ENCODE assay signal across 8 cellular contexts in genomic region chr4:2412534-2412884, GRCh38. TPM values are rescaled to one million over a fixed set of nuclear protein-coding genes. Genes with fewer than 3 reads are reported as not detected.
DNase-seq lines count a peak whose midpoint lies in the region; ATAC-seq lines count a peak whose summit lies in the region.

No MANE protein-coding gene starts in this region.

- DNase-seq in NCI-H1417 (lab: John Stamatoyannopoulos, UW) (peak in 2 of 3 experiments; percentile 49 to 72), NCI-H1417 treated with DMSO at 0.1 percent for 48 hours (lab: John Stamatoyannopoulos, UW) (no peak), epidermal melanocyte (ENCODE audit: insufficient read length, low spot score) (peak; percentile 17), cortex of kidney (lab: John Stamatoyannopoulos, UW) (no peak), SK-N-DZ (ENCODE audit: low spot score) (no peak)
- DNase-seq in activated CD4-positive, CD25-positive, alpha-beta regulatory T cell treated with anti-CD3 and anti-CD28 coated beads, Interleukin-2, amount 50 U/mL, for 16 hours (ENCODE audit: low read depth, low spot score) = peak; percentile 36

- peak; percentile 25 for ATAC-seq in HG02981 (IDR thresholded peaks at IDR 0.05; ENCODE audit: unreplicated experiment)

- H3K27ac ChIP-seq in skin epidermis = peak overlapping the region in 20 of 21 experiments; percentile 30 to 93 (median 78)

- H3K4me3 ChIP-seq in skin epidermis = peak overlapping the region in 3 of 7 experiments; percentile 10 to 21 (median 15)

RNA-seq across cellular contexts. Expression of gene ZFYVE28, which starts 5.9 kb away (rescaled TPM):
- polyA plus RNA-seq in SK-N-DZ (2014; cell fraction: cytosol; rRNA removed) = 0.77 TPM in 1 of 2 replicates, not detected in the other
- polyA plus RNA-seq in SK-N-DZ (2014; cell fraction: nucleus; rRNA removed) = 0.91 TPM in 1 of 2 replicates, not detected in the other

RNA-seq across cellular contexts. Expression of gene CFAP99, which starts 6.2 kb away (rescaled TPM):
- not detected in 2 replicates for polyA plus RNA-seq in SK-N-DZ (2014; cell fraction: cytosol; rRNA removed)
- not detected in 2 replicates for polyA plus RNA-seq in SK-N-DZ (2014; cell fraction: nucleus; rRNA removed)

RNA-seq across cellular contexts. Expression of gene RNF4, which starts 56.4 kb away (rescaled TPM):
- polyA plus RNA-seq in SK-N-DZ (2014; cell fraction: cytosol; rRNA removed) = 40.6 and 63.2 TPM in 2 replicates
- 31.6 and 34.1 TPM in 2 replicates for polyA plus RNA-seq in SK-N-DZ (2014; cell fraction: nucleus; rRNA removed)

Comparison
In these comparisons a context has a peak if more than half of its experiments do, and no peak if none do; other contexts are left out.
1. DNase-seq: peak in NCI-H1417 (2 of 3), activated CD4-positive, CD25-positive, alpha-beta regulatory T cell treated with anti-CD3 and anti-CD28 coated beads, Interleukin-2, amount 50 U/mL, for 16 hours (single experiment) and epidermal melanocyte (single experiment); none in NCI-H1417 treated with DMSO at 0.1 percent for 48 hours (single experiment), cortex of kidney (single experiment) and SK-N-DZ (single experiment).